8 cellular contexts compared by ENCODE assay signal in genomic region chr3:127590593-127591477, GRCh38. TPM values are rescaled to one million over a fixed set of nuclear protein-coding genes. Genes with fewer than 3 reads are reported as not detected.
DNase-seq lines count a peak whose midpoint lies in the region; ATAC-seq and TF ChIP-seq lines count a peak whose summit lies in the region.

Gene TPRA1, minus strand, starts transcription at chr3:127590733. Its CDS starts 10,587 bp downstream, at chr3:127580146.

- TF ChIP-seq EP300 in ovary (IDR thresholded peaks at IDR 0.05) = no peak

- peak within 1 kb of the TSS; percentile 92 for H3K9ac ChIP-seq in SU-DHL-6 (ENCODE audit: low read length)

- H3K27me3 Mint-ChIP-seq in activated naive CD8-positive, alpha-beta T cell treated with anti-CD3 and anti-CD28 coated beads, Interleukin-2, amount 10 ng/mL, durations not matched to agents 7 days and 5 days = no peaks in the 10 kb centered on the region

- POLR2A ChIA-PET in activated naive CD8-positive, alpha-beta T cell treated with anti-CD3 and anti-CD28 coated beads, Interleukin-2, amount 10 ng/mL, durations not matched to agents 7 days and 5 days (lab: Charles Lee) = interaction anchor here (1.3 to 3.1 kb wide), 2 partner anchors 8 to 81 kb away, joined by 9 to 24 read pairs; partner anchors contain the start of genes ABTB1 and MCM2

- H3K4me1 Mint-ChIP-seq in activated naive CD8-positive, alpha-beta T cell treated with anti-CD3 and anti-CD28 coated beads, Interleukin-2, amount 10 ng/mL, durations not matched to agents 7 days and 5 days = peaks cover 23% of the 10 kb centered on the region

- H3K27ac ChIP-seq in SU-DHL-6 (ENCODE audit: low read depth, low read length) = peak within 1 kb of the TSS; percentile 78
- peak within 1 kb of the TSS; percentile 80 to 91 for H3K27ac ChIP-seq in ovary
- H3K27ac ChIP-seq in thyroid gland = peak within 1 kb of the TSS; percentile 85 to 96 (median 91)

- peak within 1 kb of the TSS; percentile 60 for H2AFZ ChIP-seq in SU-DHL-6 (ENCODE audit: low read depth, low read length, severe bottlenecking)

- intact Hi-C loops in Right ventricle myocardium inferior (cut with DNase I) (loop anchor here (5.0 kb wide), 2 partner anchors 81 to 231 kb away; partner anchors contain the start of genes ABTB1 and MGLL), ovary (cut with DNase I) (loop anchor here in 1 of 4 donors (10.0 kb wide), 1 partner anchor 84 kb away; the partner anchor contains the start of gene ABTB1), thyroid gland (cut with DNase I) (no loop called here)

- H3K9me3 ChIP-seq in SU-DHL-6 (ENCODE audit: insufficient read depth, low read length) (no peaks in the 10 kb centered on the region), ovary (no peaks in the 10 kb centered on the region), thyroid gland (no peaks in the 10 kb centered on the region)

- peaks cover 15% of the 10 kb centered on the region for H3K4me1 ChIP-seq in ovary (ENCODE audit: insufficient read depth)
- peaks cover 14 to 18% of the 10 kb centered on the region in 2 donors for H3K4me1 ChIP-seq in thyroid gland

- TF ChIP-seq POLR2A in ovary (IDR thresholded peaks at IDR 0.05) (peak; percentile 12), thyroid gland (IDR thresholded peaks at IDR 0.05) (peak in 1 of 2 donors; percentile 72)

- H4K20me1 ChIP-seq in SU-DHL-6 (ENCODE audit: low read depth, low read length) = no peaks in the 10 kb centered on the region

- H3K27me3 ChIP-seq in SU-DHL-6 (ENCODE audit: low read length) = no peaks in the 10 kb centered on the region
- H3K27me3 ChIP-seq in ovary = no peaks in the 10 kb centered on the region
- H3K27me3 ChIP-seq in thyroid gland = no peaks in the 10 kb centered on the region

- ATAC-seq in HG02642 (IDR thresholded peaks at IDR 0.05; ENCODE audit: poor library complexity, unreplicated experiment) (peak; percentile 78), Right ventricle myocardium inferior (peak; percentile 94)
- peak; percentile 81 for ATAC-seq in activated naive CD8-positive, alpha-beta T cell treated with anti-CD3 and anti-CD28 coated beads, Interleukin-2, amount 10 ng/mL, durations not matched to agents 7 days and 5 days (ENCODE audit: low read depth)

- peak within 1 kb of the TSS; percentile 76 for H3K4me3 ChIP-seq in SU-DHL-6 (ENCODE audit: insufficient read depth, low read length, poor library complexity, severe bottlenecking)
- H3K4me3 ChIP-seq in ovary = peak within 1 kb of the TSS; percentile 97
- peak within 1 kb of the TSS; percentile 88 to 93 (median 92) for H3K4me3 ChIP-seq in thyroid gland (replicated peaks in 1 of 3)

- WGBS in ovary, 3 donors = 1% methylated on average over 54 to 72 of the region's 72 CpGs
- WGBS in thyroid gland, 2 donors = 2 to 3% methylated on average over 20 to 24 of the region's 72 CpGs

- H3K4me2 ChIP-seq in SU-DHL-6 (ENCODE audit: low read depth, low read length, poor library complexity, severe bottlenecking) = peak within 1 kb of the TSS; percentile 72

- peak within 1 kb of the TSS; percentile 95 for H3K4me3 Mint-ChIP-seq in activated naive CD8-positive, alpha-beta T cell treated with anti-CD3 and anti-CD28 coated beads, Interleukin-2, amount 10 ng/mL, durations not matched to agents 7 days and 5 days

- peaks cover 2% of the 10 kb centered on the region for H3K36me3 Mint-ChIP-seq in activated naive CD8-positive, alpha-beta T cell treated with anti-CD3 and anti-CD28 coated beads, Interleukin-2, amount 10 ng/mL, durations not matched to agents 7 days and 5 days

- H3K9me3 Mint-ChIP-seq in activated naive CD8-positive, alpha-beta T cell treated with anti-CD3 and anti-CD28 coated beads, Interleukin-2, amount 10 ng/mL, durations not matched to agents 7 days and 5 days = no peaks in the 10 kb centered on the region

- peaks cover 9% of the 10 kb centered on the region for H3F3A ChIP-seq in SU-DHL-6 (ENCODE audit: insufficient read depth)

- TF ChIP-seq CTCF in GM12872 (IDR thresholded peaks at IDR 0.05; ENCODE audit: insufficient read depth, low read depth, low read length) (peak; percentile 39; the same call in 2 of the 3 replicates), SU-DHL-6 (IDR thresholded peaks at IDR 0.05; ENCODE audit: insufficient read depth, low read length, poor library complexity, severe bottlenecking) (no peak), ovary (IDR thresholded peaks at IDR 0.05) (no peak), thyroid gland (IDR thresholded peaks at IDR 0.05) (peak in 3 of 6 experiments; percentile 13 to 49 (median 32))

- H3K36me3 ChIP-seq in SU-DHL-6 (ENCODE audit: low read length) = no peaks in the 10 kb centered on the region
- no peaks in the 10 kb centered on the region for H3K36me3 ChIP-seq in ovary
- no peaks in the 10 kb centered on the region for H3K36me3 ChIP-seq in thyroid gland

- peaks cover 42% of the 10 kb centered on the region for H3K79me2 ChIP-seq in SU-DHL-6 (ENCODE audit: insufficient read depth, low read length)

- H3K27ac Mint-ChIP-seq in activated naive CD8-positive, alpha-beta T cell treated with anti-CD3 and anti-CD28 coated beads, Interleukin-2, amount 10 ng/mL, durations not matched to agents 7 days and 5 days = peak within 1 kb of the TSS; percentile 96

- DNase-seq in NCI-H1105 (lab: John Stamatoyannopoulos, UW) = peak; percentile 100
- DNase-seq in activated naive CD8-positive, alpha-beta T cell treated with anti-CD3 and anti-CD28 coated beads, Interleukin-2, amount 10 ng/mL, durations not matched to agents 7 days and 5 days = peak; percentile 83
- peak; percentile 96 for DNase-seq in Right ventricle myocardium inferior (ENCODE audit: missing footprints)
- DNase-seq in ovary = peak; percentile 89 to 91 (median 89)
- DNase-seq in thyroid gland = peak; percentile 95 to 96

- no peaks in the 10 kb centered on the region for H3K9me2 ChIP-seq in SU-DHL-6 (replicated peaks; ENCODE audit: insufficient read depth, low read length)

RNA-seq across cellular contexts. Expression of gene TPRA1, which starts in this region (rescaled TPM):
- total RNA-seq in activated naive CD8-positive, alpha-beta T cell treated with anti-CD3 and anti-CD28 coated beads, Interleukin-2, amount 10 ng/mL, durations not matched to agents 7 days and 5 days = 10 to 100 TPM; 33.6 to 33.9 TPM
- 21.3 TPM for total RNA-seq in Right ventricle myocardium inferior
- total RNA-seq in ovary = 10 to 100 TPM; 31.5 to 40.3 (median 36.7) TPM
- 10 to 100 TPM in 1 of 2 donors, 1 to 10 TPM in 1; 6.4 to 35.2 TPM for polyA plus RNA-seq in ovary
- total RNA-seq in thyroid gland = 10 to 100 TPM; 36.2 to 47.5 (median 43.2) TPM

Comparison
In these comparisons a context has a peak if more than half of its experiments do, and no peak if none do; other contexts are left out.
1. Peak in every context shown above with its lines: DNase-seq, ATAC-seq, H3K4me3 ChIP-seq and H3K27ac ChIP-seq.